11 cellular contexts compared by ENCODE assay signal in the genomic region with DNA sequence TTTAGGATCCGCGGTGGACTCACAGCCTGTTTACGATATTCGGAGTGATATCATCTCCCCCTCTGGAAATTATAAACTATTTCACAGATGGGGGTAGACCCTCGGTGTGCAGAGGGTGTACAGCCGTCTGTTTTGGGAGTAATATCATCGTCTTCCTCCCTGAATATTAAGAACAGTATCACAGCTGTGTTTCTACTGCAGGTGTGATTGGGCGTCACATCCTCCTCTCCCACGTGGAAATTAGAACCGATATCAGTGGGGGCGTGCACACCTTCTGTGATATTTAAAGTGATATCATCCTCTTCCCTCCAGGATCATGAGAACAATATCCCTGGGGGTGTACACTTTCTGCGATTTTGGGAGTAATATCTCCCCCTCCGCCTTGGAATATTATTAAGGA. TPM values are rescaled to one million over a fixed set of nuclear protein-coding genes. Genes with fewer than 3 reads are reported as not detected.
A peak's percentile ranks its signal among the peaks of the same experiment; 100 is the strongest.
DNase-seq lines count a peak whose midpoint lies in the region; ATAC-seq and TF ChIP-seq lines count a peak whose summit lies in the region.
"Not testable (repeated sequence)": the region's sequence is repeated elsewhere in the genome, so short reads cannot be mapped to it uniquely, and the experiment has no call there.
"Had no signal": no experiment of that assay in that cellular context is flagged by ENCODE, and none has a peak within 500 bp of the region (broad histone marks: within the 10 kb centered on the region; RNA-seq: fewer than 3 reads in every experiment).

No MANE protein-coding gene starts in this region.

- not testable (repeated sequence) for DNase-seq in CD4-positive, alpha-beta T cell; RWPE2 (ENCODE audit: low spot score); activated naive CD8-positive, alpha-beta T cell treated with anti-CD3 and anti-CD28 coated beads, Interleukin-2, amount 10 ng/mL, durations not matched to agents 7 days and 5 days; memory B cell (ENCODE audit: low spot score in 2 of 2); stimulated activated effector memory CD8-positive, alpha-beta T cell treated with anti-CD3 and anti-CD28 coated beads, Interleukin-12 subunit alpha, Interleukin-12 subunit beta, amount 100 ng/mL, for 72 hours (ENCODE audit: low spot score in 2 of 2)
- DNase-seq in activated CD8-positive, alpha-beta T cell treated with anti-CD3 and anti-CD28 coated beads for 36 hours: peak; percentile 55
- peak; percentile 62 for DNase-seq in activated effector memory CD4-positive, alpha-beta T cell treated with anti-CD3 and anti-CD28 coated beads, Interleukin-2, amount 50 U/mL, for 16 hours

- not testable (repeated sequence) for H3K4me3 Mint-ChIP-seq in CD4-positive, alpha-beta T cell; activated CD8-positive, alpha-beta T cell treated with anti-CD3 and anti-CD28 coated beads for 36 hours; activated naive CD8-positive, alpha-beta T cell treated with anti-CD3 and anti-CD28 coated beads, Interleukin-2, amount 10 ng/mL, durations not matched to agents 7 days and 5 days; memory B cell; stimulated activated effector memory CD8-positive, alpha-beta T cell treated with anti-CD3 and anti-CD28 coated beads, Interleukin-12 subunit alpha, Interleukin-12 subunit beta, amount 100 ng/mL, for 72 hours

- H3K27me3 ChIP-seq in CD4-positive, alpha-beta T cell (ENCODE audit: control insufficient read depth, insufficient read depth, low read length); RWPE2 (ENCODE audit: insufficient read depth, poor library complexity, severe bottlenecking): not testable (repeated sequence)

- H3K9me3 Mint-ChIP-seq in CD4-positive, alpha-beta T cell; activated CD8-positive, alpha-beta T cell treated with anti-CD3 and anti-CD28 coated beads for 36 hours; activated naive CD8-positive, alpha-beta T cell treated with anti-CD3 and anti-CD28 coated beads, Interleukin-2, amount 10 ng/mL, durations not matched to agents 7 days and 5 days; memory B cell; stimulated activated effector memory CD8-positive, alpha-beta T cell treated with anti-CD3 and anti-CD28 coated beads, Interleukin-12 subunit alpha, Interleukin-12 subunit beta, amount 100 ng/mL, for 72 hours: not testable (repeated sequence)

- TF ChIP-seq CTCF in CD4-positive, alpha-beta T cell (IDR thresholded peaks at IDR 0.05); RWPE2 (IDR thresholded peaks at IDR 0.05; ENCODE audit: poor library complexity, severe bottlenecking); activated CD8-positive, alpha-beta T cell treated with anti-CD3 and anti-CD28 coated beads for 36 hours (IDR thresholded peaks at IDR 0.05): not testable (repeated sequence)

- not testable (repeated sequence) for H3K27ac Mint-ChIP-seq in CD4-positive, alpha-beta T cell; activated CD8-positive, alpha-beta T cell treated with anti-CD3 and anti-CD28 coated beads for 36 hours; activated naive CD8-positive, alpha-beta T cell treated with anti-CD3 and anti-CD28 coated beads, Interleukin-2, amount 10 ng/mL, durations not matched to agents 7 days and 5 days; memory B cell; stimulated activated effector memory CD8-positive, alpha-beta T cell treated with anti-CD3 and anti-CD28 coated beads, Interleukin-12 subunit alpha, Interleukin-12 subunit beta, amount 100 ng/mL, for 72 hours

- H3K27me3 Mint-ChIP-seq in CD4-positive, alpha-beta T cell; activated CD8-positive, alpha-beta T cell treated with anti-CD3 and anti-CD28 coated beads for 36 hours; activated naive CD8-positive, alpha-beta T cell treated with anti-CD3 and anti-CD28 coated beads, Interleukin-2, amount 10 ng/mL, durations not matched to agents 7 days and 5 days; memory B cell: not testable (repeated sequence)

- H3K27ac ChIP-seq in CD4-positive, alpha-beta T cell (ENCODE audit: low read depth, low read length); RWPE2 (ENCODE audit: poor library complexity, severe bottlenecking): not testable (repeated sequence)

- H3K4me1 ChIP-seq in RWPE2 (ENCODE audit: insufficient read depth, poor library complexity, severe bottlenecking): not testable (repeated sequence)

- ATAC-seq in CD4-positive, alpha-beta T cell (ENCODE audit: poor library complexity): peak; percentile 26
- 0 out of 3 replicates have a peak, but pooled peaks have one; percentile 31 for ATAC-seq in RWPE2 (ENCODE audit: low read depth)
- ATAC-seq in activated CD8-positive, alpha-beta T cell treated with anti-CD3 and anti-CD28 coated beads for 36 hours: peak; percentile 62
- ATAC-seq in activated naive CD8-positive, alpha-beta T cell treated with anti-CD3 and anti-CD28 coated beads, Interleukin-2, amount 10 ng/mL, durations not matched to agents 7 days and 5 days (ENCODE audit: low read depth): peak; percentile 69
- peak; percentile 35 for ATAC-seq in memory B cell (ENCODE audit: low read depth)
- ATAC-seq in stimulated activated effector memory CD8-positive, alpha-beta T cell treated with anti-CD3 and anti-CD28 coated beads, Interleukin-12 subunit alpha, Interleukin-12 subunit beta, amount 100 ng/mL, for 72 hours: peak; percentile 50

- POLR2A ChIA-PET in CD4-positive, alpha-beta T cell (lab: Charles Lee); activated CD8-positive, alpha-beta T cell treated with anti-CD3 and anti-CD28 coated beads for 36 hours (lab: Charles Lee); activated naive CD8-positive, alpha-beta T cell treated with anti-CD3 and anti-CD28 coated beads, Interleukin-2, amount 10 ng/mL, durations not matched to agents 7 days and 5 days (lab: Charles Lee): not testable (repeated sequence)

- H3K9me3 ChIP-seq in CD4-positive, alpha-beta T cell (ENCODE audit: control insufficient read depth, low read length); RWPE2 (ENCODE audit: severe bottlenecking): not testable (repeated sequence)

- not testable (repeated sequence) for H3K36me3 Mint-ChIP-seq in CD4-positive, alpha-beta T cell (ENCODE audit: low read depth); activated CD8-positive, alpha-beta T cell treated with anti-CD3 and anti-CD28 coated beads for 36 hours (ENCODE audit: low read depth); activated naive CD8-positive, alpha-beta T cell treated with anti-CD3 and anti-CD28 coated beads, Interleukin-2, amount 10 ng/mL, durations not matched to agents 7 days and 5 days; memory B cell; stimulated activated effector memory CD8-positive, alpha-beta T cell treated with anti-CD3 and anti-CD28 coated beads, Interleukin-12 subunit alpha, Interleukin-12 subunit beta, amount 100 ng/mL, for 72 hours

- intact Hi-C loops in CD4-positive, alpha-beta T cell (cut with DNase I, micrococcal nuclease); activated CD8-positive, alpha-beta T cell treated with anti-CD3 and anti-CD28 coated beads for 36 hours (cut with micrococcal nuclease): not testable (repeated sequence)

- H3K4me3 ChIP-seq in RWPE2 (ENCODE audit: severe bottlenecking): not testable (repeated sequence)

- CTCF ChIA-PET in CD4-positive, alpha-beta T cell (lab: Charles Lee); activated CD8-positive, alpha-beta T cell treated with anti-CD3 and anti-CD28 coated beads for 36 hours (lab: Charles Lee): not testable (repeated sequence)

- not testable (repeated sequence) for H3K36me3 ChIP-seq in RWPE2 (ENCODE audit: low read depth)

- not testable (repeated sequence) for H3K4me1 Mint-ChIP-seq in CD4-positive, alpha-beta T cell (ENCODE audit: low read depth); activated CD8-positive, alpha-beta T cell treated with anti-CD3 and anti-CD28 coated beads for 36 hours (ENCODE audit: low read depth); activated naive CD8-positive, alpha-beta T cell treated with anti-CD3 and anti-CD28 coated beads, Interleukin-2, amount 10 ng/mL, durations not matched to agents 7 days and 5 days; memory B cell; stimulated activated effector memory CD8-positive, alpha-beta T cell treated with anti-CD3 and anti-CD28 coated beads, Interleukin-12 subunit alpha, Interleukin-12 subunit beta, amount 100 ng/mL, for 72 hours

RNA-seq across cellular contexts. Expression of a gene that starts 19.2 kb away (rescaled TPM):
- total RNA-seq in CD4-positive, alpha-beta T cell: not detected
- under 1 TPM in 1 of 2 experiments, not detected in 1; 0.16 TPM for total RNA-seq in activated CD8-positive, alpha-beta T cell treated with anti-CD3 and anti-CD28 coated beads for 36 hours
- under 1 TPM in 1 of 2 experiments, not detected in 1; 0.28 TPM for total RNA-seq in activated naive CD8-positive, alpha-beta T cell treated with anti-CD3 and anti-CD28 coated beads, Interleukin-2, amount 10 ng/mL, durations not matched to agents 7 days and 5 days
- total RNA-seq: A172; Caco-2; CD8-positive, alpha-beta memory T cell; HT-29 had no signal
